Comparison of ENCODE assay signal across 25 cellular contexts in the genomic region with DNA sequence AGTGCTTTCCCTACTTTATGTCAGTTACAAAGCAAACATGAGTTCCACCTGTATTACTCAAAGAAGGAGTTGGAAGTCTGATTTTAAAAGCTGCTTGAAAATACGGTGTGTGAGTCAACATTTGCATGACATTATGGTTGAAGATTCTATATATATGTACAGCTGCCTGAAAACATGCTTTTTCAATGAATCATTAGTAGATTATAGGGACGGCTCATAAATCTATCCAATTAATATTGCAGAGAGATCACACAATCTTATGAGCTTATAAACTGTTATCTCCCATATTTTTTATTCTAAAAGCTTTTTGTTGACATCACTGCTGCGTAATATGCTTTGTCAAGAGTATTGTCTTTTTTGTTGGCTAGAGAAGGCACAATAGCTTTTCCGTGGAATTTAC.
DNase-seq lines count a peak whose midpoint lies in the region; ATAC-seq, FAIRE-seq and TF ChIP-seq lines count a peak whose summit lies in the region.
"Had no signal": no experiment of that assay in that cellular context is flagged by ENCODE, and none has a peak within 500 bp of the region (broad histone marks: within the 10 kb centered on the region; RNA-seq: fewer than 3 reads in every experiment).

No MANE protein-coding gene starts in this region.

- peak; percentile 24 for DNase-seq in HS-5 (ENCODE audit: low read depth)
- peak; percentile 48 for DNase-seq in RWPE1 (ENCODE audit: low spot score)
- DNase-seq in bronchial epithelial cell (ENCODE audit: low read depth) = peak; percentile 89
- DNase-seq in skeletal muscle cell (ENCODE audit: low read depth) = peak; percentile 13
- no peak for DNase-seq in transverse colon
- DNase-seq in SK-N-DZ (ENCODE audit: low spot score) = no peak
- DNase-seq: activated CD4-positive, alpha-beta memory T cell treated with anti-CD3 and anti-CD28 coated beads for 36 hours; activated naive CD8-positive, alpha-beta T cell treated with anti-CD3 and anti-CD28 coated beads, Interleukin-2, amount 10 ng/mL, durations not matched to agents 7 days and 5 days; CD4-positive, CD25-positive, alpha-beta regulatory T cell; DMS 273 treated with DMSO at 0.1 percent for 48 hours; effector CD4-positive, alpha-beta T cell; GDM1; GM23248; naive B cell; NCI-H1105 treated with DMSO at 0.1 percent for 48 hours; NCI-H2029 treated with DMSO at 0.1 percent for 48 hours; NCI-H2227 treated with DMSO at 0.1 percent for 48 hours; stimulated activated CD4-positive, alpha-beta T cell treated with anti-CD3 and anti-CD28 coated beads, Interleukin-4, amount 100 ng/mL, for 1 hour had no signal

- no peak for ATAC-seq in HG03571 (IDR thresholded peaks at IDR 0.05; ENCODE audit: unreplicated experiment)
- ATAC-seq: left lobe of liver; stimulated activated memory B cell treated with anti-CD40 and anti-IgM and Interleukin-4, amounts not matched to agents 10 μg/mL and 1 μg/mL and 100 μg/mL, for 72 hours had no signal

- H3K9me3 ChIP-seq in transverse colon = no peaks in the 10 kb centered on the region
- H3K9me3 ChIP-seq: right atrium auricular region, suprapubic skin, vagina had no signal

- TF ChIP-seq EP300 in transverse colon (IDR thresholded peaks at IDR 0.05; ENCODE audit: low read depth) = no peak

- H3K27me3 ChIP-seq in bronchial epithelial cell (ENCODE audit: control insufficient read depth, insufficient read depth, low read length) = no peaks in the 10 kb centered on the region
- no peaks in the 10 kb centered on the region for H3K27me3 ChIP-seq in transverse colon
- H3K27me3 ChIP-seq: hepatocyte, right atrium auricular region, suprapubic skin, vagina had no signal

- intact Hi-C loops in transverse colon (cut with DNase I; ENCODE audit: low total_unique reads) = no loop called here

- no peaks in the 10 kb centered on the region for H3K4me1 ChIP-seq in transverse colon
- H3K4me1 ChIP-seq: right atrium auricular region, suprapubic skin, vagina had no signal

- H3K4me3 ChIP-seq in bronchial epithelial cell (ENCODE audit: low read depth, low read length) = no peak overlapping the region
- no peak overlapping the region for H3K4me3 ChIP-seq in skeletal muscle cell (ENCODE audit: low read depth, low read length)
- no peak overlapping the region for H3K4me3 ChIP-seq in transverse colon
- H3K4me3 ChIP-seq: GM23248, hepatocyte, right atrium auricular region, suprapubic skin, vagina had no signal

- 69 to 75% methylated on average over 4 of the region's 4 CpGs for WGBS in transverse colon (ENCODE audit: low coverage in 1 of 2), 2 donors

- no peak for TF ChIP-seq CTCF in RWPE1 (conservative IDR thresholded peaks at IDR 0.05; ENCODE audit: low read depth)
- no peak for TF ChIP-seq CTCF in bronchial epithelial cell (IDR thresholded peaks at IDR 0.05; ENCODE audit: insufficient read depth, low read length, severe bottlenecking)
- TF ChIP-seq CTCF in transverse colon (IDR thresholded peaks at IDR 0.05) = no peak

- TF ChIP-seq POLR2A in transverse colon (IDR thresholded peaks at IDR 0.05) = no peak

- FAIRE-seq in bronchial epithelial cell (lab: Jason Lieb, UNC) = no peak

- in situ Hi-C loops in transverse colon (cut with MboI; ENCODE audit: low pct_ligation_motif_present in 1 of 4, low pct_unique_long_range_greater_than_20kb in 1 of 4, low sequenced_read_pairs in 3 of 4) = no loop called here

- POLR2A ChIA-PET in RWPE1 (lab: Yijun Ruan, JAX; ENCODE audit: low non-redundant PET) = interaction anchor here (0.5 kb wide), 2 partner anchors 61 to 862 kb away, joined by 3 read pairs; no protein-coding TSS in a partner anchor

- no peaks in the 10 kb centered on the region for H3K36me3 ChIP-seq in bronchial epithelial cell (ENCODE audit: control insufficient read depth, insufficient read depth, low read length)
- no peaks in the 10 kb centered on the region for H3K36me3 ChIP-seq in transverse colon
- H3K36me3 ChIP-seq: right atrium auricular region, suprapubic skin, vagina had no signal

- H3K27ac ChIP-seq in RWPE1 = no peak overlapping the region
- no peak overlapping the region for H3K27ac ChIP-seq in transverse colon
- H3K27ac ChIP-seq: GM23248, hepatocyte, right atrium auricular region, suprapubic skin, vagina had no signal

- CTCF ChIA-PET in RWPE1 (lab: Yijun Ruan, JAX) = no interaction called here

Comparison
In these comparisons a context has a peak if more than half of its experiments do, and no peak if none do; other contexts are left out.
1. DNase-seq: peak in HS-5 (single experiment), RWPE1 (single experiment), bronchial epithelial cell (single experiment) and skeletal muscle cell (single experiment); none in transverse colon (single experiment) and SK-N-DZ (single experiment).